16 cellular contexts compared by ENCODE assay signal in genomic region chr3:145889730-145890129, GRCh38.
"Had no signal": no experiment of that assay in that cellular context is flagged by ENCODE, and none has a peak within 500 bp of the region (broad histone marks: within the 10 kb centered on the region; RNA-seq: fewer than 3 reads in every experiment).

No MANE protein-coding gene starts in this region.

- H3K4me1 ChIP-seq: parathyroid adenoma had no signal

- H3K27ac Mint-ChIP-seq: activated naive CD4-positive, alpha-beta T cell treated with anti-CD3 and anti-CD28 coated beads, Interleukin-2, amount 50 U/mL, for 72 hours; brain; dendritic cell treated with granulocyte-macrophage colony-stimulating factor and Interleukin-4, amounts not matched to agents 40 ng/mL and 50 ng/mL, for 4 days; mesothelial cell of epicardium had no signal

- H3K27me3 Mint-ChIP-seq: brain; central memory CD8-positive, alpha-beta T cell; dendritic cell treated with granulocyte-macrophage colony-stimulating factor and Interleukin-4, amounts not matched to agents 40 ng/mL and 50 ng/mL, for 4 days had no signal

- H3K9me3 Mint-ChIP-seq: brain; dendritic cell treated with granulocyte-macrophage colony-stimulating factor and Interleukin-4, amounts not matched to agents 40 ng/mL and 50 ng/mL, for 4 days; mesothelial cell of epicardium had no signal

- H3K4me1 Mint-ChIP-seq: brain; central memory CD8-positive, alpha-beta T cell had no signal

- H3K27ac ChIP-seq: parathyroid adenoma had no signal

- H3K36me3 Mint-ChIP-seq: activated naive CD4-positive, alpha-beta T cell treated with anti-CD3 and anti-CD28 coated beads, Interleukin-2, amount 50 U/mL, for 72 hours; brain; mesothelial cell of epicardium had no signal

- DNase-seq: activated CD4-positive, alpha-beta T cell treated with anti-CD3 and anti-CD28 coated beads, Interleukin-2, amount 50 U/mL, for 4 hours; activated CD4-positive, CD25-positive, alpha-beta regulatory T cell treated with anti-CD3 and anti-CD28 coated beads, Interleukin-2, amount 50 U/mL, for 72 hours; activated effector memory CD4-positive, alpha-beta T cell treated with Interleukin-2 at 50 U/mL for 16 hours; activated T-cell treated with anti-CD3 and anti-CD28 coated beads, Interleukin-2, amount 50 U/mL, for 1 hour; amniotic stem cell; erythroblast; hippocampal formation; kidney glomerular epithelial cell; stimulated activated CD4-positive, alpha-beta T cell treated with anti-CD3 and anti-CD28 coated beads, Interleukin-4, amount 100 ng/mL, for 4 hours had no signal

- H2AFZ ChIP-seq: parathyroid adenoma had no signal

- H3K4me3 Mint-ChIP-seq: brain; central memory CD8-positive, alpha-beta T cell; dendritic cell treated with granulocyte-macrophage colony-stimulating factor and Interleukin-4, amounts not matched to agents 40 ng/mL and 50 ng/mL, for 4 days; mesothelial cell of epicardium had no signal

- H3K9ac ChIP-seq: parathyroid adenoma had no signal

- ATAC-seq: activated naive CD4-positive, alpha-beta T cell treated with anti-CD3 and anti-CD28 coated beads, Interleukin-2, amount 50 U/mL, for 72 hours had no signal

- FAIRE-seq: urothelium cell line had no signal

- H3K79me2 ChIP-seq: parathyroid adenoma had no signal
